In genomic region chr18:36835927-36836326, GRCh38 we compare ENCODE assay signal across 7 cellular contexts.
"Had no signal": no experiment of that assay in that cellular context is flagged by ENCODE, and none has a peak within 500 bp of the region (broad histone marks: within the 10 kb centered on the region; RNA-seq: fewer than 3 reads in every experiment).

No MANE protein-coding gene starts in this region.

- H2AFZ ChIP-seq: GM23338 had no signal

- FAIRE-seq: H1, H54, HTR-8/SVneo had no signal

- H3K4me3 ChIP-seq: GM23338 had no signal

- DNase-seq: H9, HCEC 1CT, IMR-90 had no signal

- H3K4me2 ChIP-seq: GM23338 had no signal
